Comparison of ENCODE assay signal across 26 cellular contexts in the genomic region with DNA sequence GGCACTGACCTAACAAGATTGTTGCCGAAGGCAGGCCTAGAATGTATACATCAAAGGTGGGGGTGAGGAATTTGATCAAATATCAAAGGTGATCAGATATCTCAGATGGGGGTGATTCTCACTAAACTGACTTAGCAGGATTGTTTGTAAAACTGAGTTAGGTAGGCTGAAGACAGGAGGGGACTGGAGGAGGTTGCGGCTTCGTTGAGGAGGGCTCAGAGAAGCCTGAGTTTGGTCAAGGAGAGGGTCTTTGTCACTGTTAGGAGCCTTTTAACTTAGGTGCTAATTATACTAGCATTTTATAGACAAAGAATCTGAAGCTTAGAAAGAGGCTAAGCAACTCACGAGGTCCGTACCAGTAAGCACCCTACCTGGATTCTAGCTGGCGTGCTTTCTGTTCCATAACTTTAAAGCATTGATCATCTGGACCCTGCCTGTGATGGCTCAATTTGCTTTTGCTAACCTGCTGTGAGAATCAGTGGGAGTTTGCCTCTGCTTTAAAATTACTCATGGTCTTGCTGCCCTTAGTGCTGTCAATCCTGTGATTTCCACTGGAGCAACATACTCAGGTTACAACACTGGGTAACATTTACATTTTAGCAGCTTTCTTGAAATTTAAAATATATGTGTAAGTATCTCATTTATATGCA. TPM values are rescaled to one million over a fixed set of nuclear protein-coding genes. Genes with fewer than 3 reads are reported as not detected.
DNase-seq lines count a peak whose midpoint lies in the region; ATAC-seq, FAIRE-seq and TF ChIP-seq lines count a peak whose summit lies in the region.
"Had no signal": no experiment of that assay in that cellular context is flagged by ENCODE, and none has a peak within 500 bp of the region (broad histone marks: within the 10 kb centered on the region; RNA-seq: fewer than 3 reads in every experiment).

No MANE protein-coding gene starts in this region.

- H3K4me1 Mint-ChIP-seq in GM23338, result peaks cover 58% of the 10 kb centered on the region
- peaks cover 71% of the 10 kb centered on the region for H3K4me1 Mint-ChIP-seq in WTC11
- H3K4me1 Mint-ChIP-seq: activated CD4-positive, alpha-beta T cell treated with anti-CD3 and anti-CD28 coated beads, Interleukin-2, amount 10 ng/mL, durations not matched to agents 7 days and 5 days; activated CD8-positive, alpha-beta memory T cell treated with anti-CD3 and anti-CD28 coated beads, Interleukin-2, amount 10 ng/mL, durations not matched to agents 7 days and 5 days; activated naive CD4-positive, alpha-beta T cell treated with anti-CD3 and anti-CD28 coated beads, Interleukin-2, amount 10 ng/mL, durations not matched to agents 7 days and 5 days had no signal

- FAIRE-seq in H54 (lab: Jason Lieb, UNC), result no peak
- FAIRE-seq: GM19239 had no signal

- peaks cover 12% of the 10 kb centered on the region for H3K79me1 ChIP-seq in mesendoderm (ENCODE audit: low read length)

- peak overlapping the region; percentile 51 for H3K4me2 ChIP-seq in GM23338
- no peak overlapping the region for H3K4me2 ChIP-seq in mesendoderm (ENCODE audit: low read length)

- H3K4me3 ChIP-seq in GM23338 (peak overlapping the region; percentile 8; the same call in 1 of the 2 replicates), HUES64 (ENCODE audit: low read length) (0 out of 2 replicates have a peak overlapping the region, but pooled peaks have one; percentile 0), mesendoderm (ENCODE audit: low read length) (no peak overlapping the region), uterus (no peak overlapping the region)
- H3K4me3 ChIP-seq: breast epithelium, testis had no signal

- no peak overlapping the region for H2AK5ac ChIP-seq in mesendoderm (ENCODE audit: low read length)

- no peak overlapping the region for H2BK15ac ChIP-seq in mesendoderm (replicated peaks; ENCODE audit: low read depth)

- H3K23ac ChIP-seq in mesendoderm (ENCODE audit: low read length), result no peak overlapping the region

- intact Hi-C loops in uterus (cut with DNase I; ENCODE audit: low total_unique reads), result no loop called here

- H3K4me1 ChIP-seq in GM23338 (ENCODE audit: insufficient read depth) (peaks cover 47% of the 10 kb centered on the region), HUES64 (ENCODE audit: insufficient read depth, low read length) (peaks cover 54% of the 10 kb centered on the region), mesendoderm (ENCODE audit: control insufficient read depth, low read depth, low read length) (peaks cover 23% of the 10 kb centered on the region), uterus (peaks cover 0 to 2% of the 10 kb centered on the region in 2 donors)
- H3K4me1 ChIP-seq: breast epithelium, testis had no signal

- no peak overlapping the region for H2AFZ ChIP-seq in GM23338

- H3K56ac ChIP-seq in mesendoderm (ENCODE audit: low read length), result peak overlapping the region; percentile 37

- WGBS in HUES64, result 28% methylated on average over 6 of the region's 6 CpGs
- WGBS in mesendoderm (ENCODE audit: extremely low coverage, insufficient coverage, low lambda C conversion rate), result no CpG with 5 or more reads among the region's 6 CpGs

- H3K79me2 ChIP-seq in GM23338 (replicated peaks; ENCODE audit: insufficient read depth) (peaks cover 98% of the 10 kb centered on the region), mesendoderm (ENCODE audit: control insufficient read depth, insufficient read depth, low read length) (peaks cover 43% of the 10 kb centered on the region)

- no peak overlapping the region for H3K18ac ChIP-seq in mesendoderm (ENCODE audit: low read length)

- no peak overlapping the region for H4K5ac ChIP-seq in mesendoderm (ENCODE audit: low read length)

- DNase-seq in GM23338 (ENCODE audit: low spot score) (peak; percentile 37), WTC11 (ENCODE audit: low spot score) (no peak), mesendoderm (peak; percentile 63), uterus (no peak), H54 (ENCODE audit: insufficient read length, low spot score) (no peak), inferior parietal cortex (ENCODE audit: extremely low spot score) (no peak)
- DNase-seq: activated CD4-positive, alpha-beta T cell treated with anti-CD3 and anti-CD28 coated beads, Interleukin-2, amount 10 ng/mL, durations not matched to agents 7 days and 5 days; activated CD8-positive, alpha-beta memory T cell treated with anti-CD3 and anti-CD28 coated beads, Interleukin-2, amount 10 ng/mL, durations not matched to agents 7 days and 5 days; activated naive CD4-positive, alpha-beta T cell treated with anti-CD3 and anti-CD28 coated beads, Interleukin-2, amount 10 ng/mL, durations not matched to agents 7 days and 5 days; amygdala; C1 segment of cervical spinal cord; cortex of kidney; EL; NCI-H1417 treated with DMSO at 0.1 percent for 48 hours; NCI-H2107; NCI-H526 treated with DMSO at 0.1 percent for 48 hours; retina; testis had no signal

- H3K36me3 ChIP-seq in GM23338 (ENCODE audit: insufficient read depth) (no peaks in the 10 kb centered on the region), HUES64 (ENCODE audit: insufficient read depth, low read length) (no peaks in the 10 kb centered on the region), mesendoderm (ENCODE audit: control insufficient read depth, insufficient read depth, low read length) (no peaks in the 10 kb centered on the region), uterus (no peaks in the 10 kb centered on the region)
- H3K36me3 ChIP-seq: breast epithelium had no signal

- no peak overlapping the region for H3K27ac Mint-ChIP-seq in GM23338
- 0 out of 2 replicates have a peak overlapping the region, but pooled peaks have one; percentile 3 for H3K27ac Mint-ChIP-seq in WTC11
- H3K27ac Mint-ChIP-seq: activated CD4-positive, alpha-beta T cell treated with anti-CD3 and anti-CD28 coated beads, Interleukin-2, amount 10 ng/mL, durations not matched to agents 7 days and 5 days; activated CD8-positive, alpha-beta memory T cell treated with anti-CD3 and anti-CD28 coated beads, Interleukin-2, amount 10 ng/mL, durations not matched to agents 7 days and 5 days; activated naive CD4-positive, alpha-beta T cell treated with anti-CD3 and anti-CD28 coated beads, Interleukin-2, amount 10 ng/mL, durations not matched to agents 7 days and 5 days; memory B cell; stimulated activated memory B cell treated with anti-CD40 and anti-IgM and Interleukin-4, amounts not matched to agents 10 μg/mL and 1 μg/mL and 100 μg/mL, for 72 hours had no signal

- no peaks in the 10 kb centered on the region for H3F3A ChIP-seq in GM23338 (replicated peaks; ENCODE audit: low read depth)

- POLR2A ChIA-PET in WTC11 (lab: Charles Lee), result no interaction called here

- H3K9me3 ChIP-seq in HUES64 (ENCODE audit: insufficient read depth, low read depth, low read length) (no peaks in the 10 kb centered on the region), uterus (no peaks in the 10 kb centered on the region)
- H3K9me3 ChIP-seq: breast epithelium, testis had no signal

- H2BK120ac ChIP-seq in mesendoderm (ENCODE audit: low read depth, low read length), result no peak overlapping the region

- H3K9me2 ChIP-seq in GM23338 (ENCODE audit: insufficient read depth), result no peaks in the 10 kb centered on the region

- no peaks in the 10 kb centered on the region for H3K36me3 Mint-ChIP-seq in GM23338 (ENCODE audit: low read depth)
- no peaks in the 10 kb centered on the region for H3K36me3 Mint-ChIP-seq in WTC11
- H3K36me3 Mint-ChIP-seq: activated CD8-positive, alpha-beta memory T cell treated with anti-CD3 and anti-CD28 coated beads, Interleukin-2, amount 10 ng/mL, durations not matched to agents 7 days and 5 days; activated naive CD4-positive, alpha-beta T cell treated with anti-CD3 and anti-CD28 coated beads, Interleukin-2, amount 10 ng/mL, durations not matched to agents 7 days and 5 days; memory B cell; stimulated activated memory B cell treated with anti-CD40 and anti-IgM and Interleukin-4, amounts not matched to agents 10 μg/mL and 1 μg/mL and 100 μg/mL, for 72 hours had no signal

- TF ChIP-seq CTCF in GM23338 (conservative IDR thresholded peaks at IDR 0.05; ENCODE audit: low read depth in 2 of 2) (no peak), WTC11 (IDR thresholded peaks at IDR 0.05) (no peak), uterus (IDR thresholded peaks at IDR 0.05) (no peak)

- H3K27ac ChIP-seq in GM23338 (ENCODE audit: low read depth) (no peak overlapping the region), HUES64 (ENCODE audit: low read depth, low read length) (peak overlapping the region; percentile 50; the same call in 1 of the 2 replicates), mesendoderm (ENCODE audit: low read depth, low read length) (no peak overlapping the region), uterus (no peak overlapping the region)
- H3K27ac ChIP-seq: breast epithelium, HL-60, testis, VCaP had no signal

- H4K8ac ChIP-seq in mesendoderm (ENCODE audit: low read depth, low read length), result no peak overlapping the region

- H3K27me3 Mint-ChIP-seq in GM23338 (ENCODE audit: insufficient read depth, low read depth, poor library complexity), result peaks cover 6% of the 10 kb centered on the region
- H3K27me3 Mint-ChIP-seq in WTC11 (ENCODE audit: low read depth), result no peaks in the 10 kb centered on the region

- H4K20me1 ChIP-seq in GM23338 (replicated peaks; ENCODE audit: insufficient read depth), result peaks cover 17% of the 10 kb centered on the region

- H3K4ac ChIP-seq in mesendoderm (ENCODE audit: low read depth, low read length), result no peak overlapping the region

- TF ChIP-seq POLR2A in uterus (IDR thresholded peaks at IDR 0.05) (no peak), H54 (IDR thresholded peaks at IDR 0.05; ENCODE audit: low read depth, low read length) (no peak)

- peak overlapping the region; percentile 21; the same call in 1 of the 2 replicates for H3K9ac ChIP-seq in HUES64 (ENCODE audit: low read depth, low read length)
- no peak overlapping the region for H3K9ac ChIP-seq in mesendoderm (ENCODE audit: low read length)

- H3K9me3 Mint-ChIP-seq in GM23338 (no peaks in the 10 kb centered on the region), WTC11 (no peaks in the 10 kb centered on the region)
- H3K9me3 Mint-ChIP-seq: activated CD4-positive, alpha-beta T cell treated with anti-CD3 and anti-CD28 coated beads, Interleukin-2, amount 10 ng/mL, durations not matched to agents 7 days and 5 days; activated naive CD4-positive, alpha-beta T cell treated with anti-CD3 and anti-CD28 coated beads, Interleukin-2, amount 10 ng/mL, durations not matched to agents 7 days and 5 days; memory B cell; stimulated activated memory B cell treated with anti-CD40 and anti-IgM and Interleukin-4, amounts not matched to agents 10 μg/mL and 1 μg/mL and 100 μg/mL, for 72 hours had no signal

- CTCF ChIA-PET in WTC11 (lab: Charles Lee), result no interaction called here

- H3K4me3 Mint-ChIP-seq in GM23338, result no peak overlapping the region
- peak overlapping the region; percentile 28 for H3K4me3 Mint-ChIP-seq in WTC11
- H3K4me3 Mint-ChIP-seq: activated CD4-positive, alpha-beta T cell treated with anti-CD3 and anti-CD28 coated beads, Interleukin-2, amount 10 ng/mL, durations not matched to agents 7 days and 5 days; activated CD8-positive, alpha-beta memory T cell treated with anti-CD3 and anti-CD28 coated beads, Interleukin-2, amount 10 ng/mL, durations not matched to agents 7 days and 5 days; activated naive CD4-positive, alpha-beta T cell treated with anti-CD3 and anti-CD28 coated beads, Interleukin-2, amount 10 ng/mL, durations not matched to agents 7 days and 5 days; memory B cell; stimulated activated memory B cell treated with anti-CD40 and anti-IgM and Interleukin-4, amounts not matched to agents 10 μg/mL and 1 μg/mL and 100 μg/mL, for 72 hours had no signal

- H3K27me3 ChIP-seq in GM23338 (ENCODE audit: insufficient read depth) (no peaks in the 10 kb centered on the region), HUES64 (ENCODE audit: insufficient read depth, low read length) (no peaks in the 10 kb centered on the region), mesendoderm (ENCODE audit: insufficient read depth, low read length, poor library complexity) (no peaks in the 10 kb centered on the region), uterus (no peaks in the 10 kb centered on the region)
- H3K27me3 ChIP-seq: breast epithelium, testis had no signal

- no peak overlapping the region for H2BK5ac ChIP-seq in mesendoderm (ENCODE audit: low read length)

- ATAC-seq in GM23338 (peak; percentile 78), WTC11 (peak; percentile 70)
- ATAC-seq: activated CD8-positive, alpha-beta memory T cell treated with anti-CD3 and anti-CD28 coated beads, Interleukin-2, amount 10 ng/mL, durations not matched to agents 7 days and 5 days; HCT116; stimulated activated memory B cell treated with anti-CD40 and anti-IgM and Interleukin-4, amounts not matched to agents 10 μg/mL and 1 μg/mL and 100 μg/mL, for 72 hours had no signal

RNA-seq across cellular contexts. Expression of a gene that starts 49.8 kb away (rescaled TPM):
- 68.2 and 77.9 TPM in 2 replicates for total RNA-seq in GM23338 (2014; rRNA removed; shearing (Covaris generic))
- polyA plus RNA-seq in GM23338 (2016; fragmentation: Nextera tagmentation; extraction: Ambion mirVana), result 83.4 and 95.7 TPM in 2 replicates
- 46.9 TPM for polyA plus RNA-seq in HUES64 (2013, experiment 1 of 2)
- 48.3 TPM for polyA plus RNA-seq in HUES64 (2013, experiment 2 of 2)
- total RNA-seq in WTC11 (2021) (66.0 to 79.4 TPM (median 69.6 TPM) in 3 replicates), uterus (10 to 100 TPM; 21.8 to 77.4 (median 48.1) TPM)
- polyA plus RNA-seq in mesendoderm (2013, experiment 1 of 2), result 44.4 TPM
- polyA plus RNA-seq in mesendoderm (2013, experiment 2 of 2), result 47.3 TPM

RNA-seq across cellular contexts. Expression of a gene that starts 50.5 kb away (rescaled TPM):
- 23.3 and 23.8 TPM in 2 replicates for total RNA-seq in GM23338 (2014; rRNA removed; shearing (Covaris generic))
- polyA plus RNA-seq in GM23338 (2016; fragmentation: Nextera tagmentation; extraction: Ambion mirVana), result 30.6 and 40.5 TPM in 2 replicates
- polyA plus RNA-seq in HUES64 (2013, experiment 1 of 2), result 17.1 TPM
- polyA plus RNA-seq in HUES64 (2013, experiment 2 of 2), result 25.3 TPM
- 21.9 to 31.8 TPM (median 24.7 TPM) in 3 replicates for total RNA-seq in WTC11 (2021)
- polyA plus RNA-seq in mesendoderm (2013, experiment 1 of 2), result 10.0 TPM
- 9.7 TPM for polyA plus RNA-seq in mesendoderm (2013, experiment 2 of 2)
- total RNA-seq in uterus, result 100 to 1,000 TPM in 1 of 4 donors, 10 to 100 TPM in 3; 66.8 to 147 (median 67.3) TPM

Comparison
In these comparisons a context has a peak if more than half of its experiments do, and no peak if none do; other contexts are left out.
1. DNase-seq: peak in GM23338 (single experiment) and mesendoderm (single experiment); none in WTC11 (single experiment), uterus (0 of 2), H54 (single experiment) and inferior parietal cortex (single experiment).
2. H3K4me3 ChIP-seq: peak in GM23338 (single experiment) and HUES64 (single experiment); none in mesendoderm (single experiment) and uterus (0 of 2).